Comparison of ENCODE assay signal across 21 cellular contexts in the genomic region with DNA sequence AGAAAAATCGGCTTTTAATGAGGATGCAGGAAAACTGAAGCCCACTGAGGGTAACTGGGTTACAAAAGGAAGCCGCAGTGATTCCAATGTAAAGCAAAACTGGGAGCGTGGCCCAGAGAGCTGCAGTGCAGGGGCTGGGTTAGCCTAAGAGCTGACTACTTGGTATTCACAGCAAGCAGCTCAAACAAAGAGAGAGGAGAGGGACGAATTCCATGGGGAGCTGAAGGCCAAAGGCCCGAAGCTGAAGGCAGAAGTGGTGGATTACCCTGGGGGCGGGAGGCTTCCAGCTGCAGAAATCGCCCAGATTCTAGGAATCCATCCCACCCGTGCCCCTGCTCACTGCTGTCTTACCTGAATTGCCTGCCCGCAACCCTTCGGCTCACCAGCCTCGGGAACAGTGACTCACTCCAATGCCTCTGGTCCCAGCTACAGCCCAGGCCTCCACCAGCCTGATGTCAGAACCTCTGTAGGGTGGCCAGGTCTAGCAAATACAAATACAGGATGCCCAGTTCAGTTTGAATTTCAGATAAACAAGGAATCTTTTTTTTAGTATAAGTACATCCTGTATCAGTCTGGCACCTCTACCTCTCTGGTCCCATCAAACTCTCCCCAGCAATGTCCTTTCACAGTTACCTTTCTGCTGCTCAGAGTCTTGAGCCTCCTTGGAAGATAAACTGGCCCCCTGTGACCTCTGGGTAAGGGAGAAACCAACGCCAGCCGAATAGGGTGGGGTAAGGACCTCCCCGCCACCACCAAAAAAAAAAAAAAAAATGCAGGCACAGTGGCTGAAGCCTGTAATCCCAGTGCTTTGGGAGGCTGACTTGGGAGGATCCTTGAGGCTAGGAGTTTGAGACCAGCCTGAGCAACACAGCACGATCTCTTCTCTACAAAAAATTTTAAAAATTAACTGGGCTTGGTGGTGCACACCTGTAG. TPM values are rescaled to one million over a fixed set of nuclear protein-coding genes. Genes with fewer than 3 reads are reported as not detected.
A peak's percentile ranks its signal among the peaks of the same experiment; 100 is the strongest.
DNase-seq lines count a peak whose midpoint lies in the region; ATAC-seq and TF ChIP-seq lines count a peak whose summit lies in the region.
"Had no signal": no experiment of that assay in that cellular context is flagged by ENCODE, and none has a peak within 500 bp of the region (broad histone marks: within the 10 kb centered on the region; RNA-seq: fewer than 3 reads in every experiment).

No MANE protein-coding gene starts in this region.

- H3K9me3 ChIP-seq in RWPE2 (ENCODE audit: severe bottlenecking) (no peaks in the 10 kb centered on the region), iPS-15b (ENCODE audit: control insufficient read depth, insufficient read depth, low read length) (no peaks in the 10 kb centered on the region), neuronal stem cell (replicated peaks in 1 of 2; ENCODE audit: control insufficient read depth in 2 of 2, insufficient read depth in 1 of 2, low read depth in 1 of 2, low read length in 2 of 2) (peaks cover 0 to 4% of the 10 kb centered on the region in 2 donors)
- H3K9me3 ChIP-seq: adrenal gland had no signal

- no peak overlapping the region for H3K4ac ChIP-seq in neuronal stem cell (ENCODE audit: low read length)

- H3K79me1 ChIP-seq in neuronal stem cell (ENCODE audit: low read depth, low read length) = no peaks in the 10 kb centered on the region

- peak overlapping the region; percentile 93 for H2BK12ac ChIP-seq in neuronal stem cell (ENCODE audit: low read length)

- H3K14ac ChIP-seq in neuronal stem cell (ENCODE audit: low read length) = no peak overlapping the region

- no peaks in the 10 kb centered on the region for H3K36me3 Mint-ChIP-seq in CD14-positive monocyte
- H3K36me3 Mint-ChIP-seq: natural killer cell had no signal

- H3K9me3 Mint-ChIP-seq in CD14-positive monocyte = peaks cover 0 to 2% (median 0%) of the 10 kb centered on the region in 7 donors
- H3K9me3 Mint-ChIP-seq: activated CD4-positive, alpha-beta T cell treated with anti-CD3 and anti-CD28 coated beads, Interleukin-2, amount 10 ng/mL, durations not matched to agents 7 days and 5 days; activated T-helper 2 cell treated with anti-CD3 and anti-CD28 coated beads, Interferon-gamma antibody, Interleukin-2, Interleukin-4, amounts not matched to agents 10 μg/mL and 5 μg/mL and 100 μg/mL, durations not matched to agents 14 hours and 24 hours and 36 hours; natural killer cell; stimulated activated naive CD8-positive, alpha-beta T cell treated with anti-CD3 and anti-CD28 coated beads, Interleukin-15, amount 100 ng/mL, for 72 hours had no signal

- no peak overlapping the region for H4K91ac ChIP-seq in neuronal stem cell (ENCODE audit: low read depth, low read length, poor library complexity)

- no CpG with 5 or more reads among the region's 15 CpGs for WGBS in neuronal stem cell (ENCODE audit: extremely low coverage in 2 of 2, insufficient read length in 2 of 2, insufficient replicate concordance in 1 of 2), 2 donors

- no peaks in the 10 kb centered on the region for H3K4me1 Mint-ChIP-seq in CD14-positive monocyte
- H3K4me1 Mint-ChIP-seq: natural killer cell had no signal

- H3K36me3 ChIP-seq in RWPE2 (ENCODE audit: low read depth) (no peaks in the 10 kb centered on the region), iPS-15b (ENCODE audit: control insufficient read depth, insufficient read depth, low read length) (no peaks in the 10 kb centered on the region), neuronal stem cell (replicated peaks in 1 of 2; ENCODE audit: control insufficient read depth in 2 of 2, insufficient read depth in 2 of 2, low read length in 2 of 2) (no peaks in the 10 kb centered on the region)
- H3K36me3 ChIP-seq: adrenal gland, cardiac muscle cell had no signal

- no peak overlapping the region for H2BK120ac ChIP-seq in neuronal stem cell (ENCODE audit: low read depth, low read length)

- no peak overlapping the region for H3K4me3 Mint-ChIP-seq in CD14-positive monocyte
- H3K4me3 Mint-ChIP-seq: activated CD4-positive, alpha-beta T cell treated with anti-CD3 and anti-CD28 coated beads, Interleukin-2, amount 10 ng/mL, durations not matched to agents 7 days and 5 days; natural killer cell; stimulated activated naive CD8-positive, alpha-beta T cell treated with anti-CD3 and anti-CD28 coated beads, Interleukin-15, amount 100 ng/mL, for 72 hours had no signal

- H3K27me3 Mint-ChIP-seq in CD14-positive monocyte (ENCODE audit: low read depth in 3 of 3) = peaks cover 0 to 3% (median 1%) of the 10 kb centered on the region in 3 donors
- H3K27me3 Mint-ChIP-seq: activated CD4-positive, alpha-beta T cell treated with anti-CD3 and anti-CD28 coated beads, Interleukin-2, amount 10 ng/mL, durations not matched to agents 7 days and 5 days; progenitor cell of endocrine pancreas; stimulated activated naive CD8-positive, alpha-beta T cell treated with anti-CD3 and anti-CD28 coated beads, Interleukin-15, amount 100 ng/mL, for 72 hours had no signal

- H3K18ac ChIP-seq in neuronal stem cell (ENCODE audit: low read length) = peak overlapping the region; percentile 86

- H3K27ac ChIP-seq in RWPE2 (ENCODE audit: poor library complexity, severe bottlenecking) = peak overlapping the region; percentile 55
- peak overlapping the region; percentile 53 for H3K27ac ChIP-seq in neuronal stem cell (replicated peaks; ENCODE audit: low read length)
- H3K27ac ChIP-seq: adrenal gland, cardiac muscle cell, dorsolateral prefrontal cortex had no signal

- H2BK5ac ChIP-seq in neuronal stem cell (ENCODE audit: low read length) = peak overlapping the region; percentile 30

- no peak for TF ChIP-seq CTCF in RWPE2 (IDR thresholded peaks at IDR 0.05; ENCODE audit: poor library complexity, severe bottlenecking)
- no peak for TF ChIP-seq CTCF in CD14-positive monocyte (IDR thresholded peaks at IDR 0.05)

- intact Hi-C loops in CD14-positive monocyte (cut with micrococcal nuclease) = no loop called here

- DNase-seq in HT1080 (ENCODE audit: low read depth) = peak; percentile 36
- no peak for DNase-seq in RWPE2 (ENCODE audit: low spot score)
- DNase-seq in neuronal stem cell (ENCODE audit: low spot score) = no peak
- no peak for DNase-seq in NCI-H226
- DNase-seq in DMS153 (lab: John Stamatoyannopoulos, UW) = no peak
- DNase-seq in CD14-positive monocyte (ENCODE audit: low spot score) = no peak
- DNase-seq: activated CD4-positive, alpha-beta T cell treated with anti-CD3 and anti-CD28 coated beads, Interleukin-2, amount 10 ng/mL, durations not matched to agents 7 days and 5 days; COR-L47; dorsolateral prefrontal cortex; natural killer cell; NCI-H1092; NCI-H2029; stimulated activated CD4-positive, alpha-beta T cell treated with anti-CD3 and anti-CD28 coated beads, Interleukin-2, amount 100 ng/mL, for 48 hours; stimulated activated naive CD8-positive, alpha-beta T cell treated with anti-CD3 and anti-CD28 coated beads, Interleukin-15, amount 100 ng/mL, for 72 hours had no signal

- no peak overlapping the region for H4K8ac ChIP-seq in neuronal stem cell (ENCODE audit: low read depth, low read length)

- no peaks in the 10 kb centered on the region for H3K27me3 ChIP-seq in RWPE2 (ENCODE audit: insufficient read depth, poor library complexity, severe bottlenecking)
- no peaks in the 10 kb centered on the region for H3K27me3 ChIP-seq in iPS-15b (ENCODE audit: control insufficient read depth, insufficient read depth, low read length)
- H3K27me3 ChIP-seq in neuronal stem cell (ENCODE audit: control insufficient read depth in 3 of 3, insufficient read depth in 3 of 3, low read depth in 1 of 3, low read length in 3 of 3) = no peaks in the 10 kb centered on the region
- H3K27me3 ChIP-seq: adrenal gland, cardiac muscle cell, dorsolateral prefrontal cortex had no signal

- ATAC-seq in RWPE2 (ENCODE audit: low read depth) = peak; percentile 66
- no peak for ATAC-seq in GM18867 (IDR thresholded peaks at IDR 0.05; ENCODE audit: unreplicated experiment)
- ATAC-seq: natural killer cell; Right ventricle myocardium inferior; stimulated activated naive CD8-positive, alpha-beta T cell treated with anti-CD3 and anti-CD28 coated beads, Interleukin-15, amount 100 ng/mL, for 72 hours had no signal

- H3K9ac ChIP-seq in iPS-15b (ENCODE audit: low read depth, low read length) (peak overlapping the region; percentile 24), neuronal stem cell (ENCODE audit: low read depth, low read length, poor library complexity) (no peak overlapping the region)

- H2AFZ ChIP-seq in neuronal stem cell (ENCODE audit: low read length) = peak overlapping the region; percentile 80

- H3K4me3 ChIP-seq in RWPE2 (ENCODE audit: severe bottlenecking) = no peak overlapping the region
- no peak overlapping the region for H3K4me3 ChIP-seq in iPS-15b (ENCODE audit: low read depth, low read length)
- H3K4me3 ChIP-seq in neuronal stem cell (ENCODE audit: low read length in 2 of 2) = no peak overlapping the region
- H3K4me3 ChIP-seq: adrenal gland, cardiac muscle cell, dorsolateral prefrontal cortex had no signal

- H3K27ac Mint-ChIP-seq in CD14-positive monocyte = no peak overlapping the region
- H3K27ac Mint-ChIP-seq: activated CD4-positive, alpha-beta T cell treated with anti-CD3 and anti-CD28 coated beads, Interleukin-2, amount 10 ng/mL, durations not matched to agents 7 days and 5 days; activated T-helper 2 cell treated with anti-CD3 and anti-CD28 coated beads, Interferon-gamma antibody, Interleukin-2, Interleukin-4, amounts not matched to agents 10 μg/mL and 5 μg/mL and 100 μg/mL, durations not matched to agents 14 hours and 24 hours and 36 hours; natural killer cell; progenitor cell of endocrine pancreas had no signal

- H3K4me1 ChIP-seq in RWPE2 (ENCODE audit: insufficient read depth, poor library complexity, severe bottlenecking) (peaks cover 13% of the 10 kb centered on the region), iPS-15b (ENCODE audit: control insufficient read depth, insufficient read depth, low read length) (peaks cover 11% of the 10 kb centered on the region), neuronal stem cell (ENCODE audit: control insufficient read depth in 2 of 2, insufficient read depth in 1 of 2, low read depth in 1 of 2, low read length in 2 of 2) (peaks cover 7 to 20% of the 10 kb centered on the region in 2 donors)
- H3K4me1 ChIP-seq: adrenal gland had no signal

- H3K23ac ChIP-seq in neuronal stem cell (ENCODE audit: low read depth, low read length, poor library complexity) = no peak overlapping the region

- no peak overlapping the region for H2AK5ac ChIP-seq in neuronal stem cell (ENCODE audit: low read depth, low read length)

- peak overlapping the region; percentile 13 for H2BK15ac ChIP-seq in neuronal stem cell (ENCODE audit: low read length)

- H3K4me2 ChIP-seq in neuronal stem cell (ENCODE audit: insufficient read depth, low read length, poor library complexity, severe bottlenecking) = no peak overlapping the region

RNA-seq across cellular contexts. Expression of gene ZMYND8, which starts 14.6 kb away (rescaled TPM):
- 20.1 and 23.7 TPM in 2 replicates for total RNA-seq in HT1080 (2014; rRNA removed; shearing (Covaris generic))
- polyA plus RNA-seq in HT1080 (2015; cell fraction: cytosol; rRNA removed) = 27.4 and 36.6 TPM in 2 replicates
- polyA plus RNA-seq in HT1080 (2015; cell fraction: nucleus; rRNA removed) = 92.5 and 97.0 TPM in 2 replicates
- 44.7 TPM for polyA plus RNA-seq in neuronal stem cell (2013, experiment 1 of 2)
- 45.0 TPM for polyA plus RNA-seq in neuronal stem cell (2013, experiment 2 of 2)
- polyA plus RNA-seq in CD14-positive monocyte = 1 to 10 TPM; 1.4 to 5.8 TPM
